Comparison of ENCODE assay signal across 26 cellular contexts in genomic region chr13:90068658-90069057, GRCh38.
DNase-seq lines count a peak whose midpoint lies in the region; ATAC-seq and TF ChIP-seq lines count a peak whose summit lies in the region.
"Had no signal": no experiment of that assay in that cellular context is flagged by ENCODE, and none has a peak within 500 bp of the region (broad histone marks: within the 10 kb centered on the region; RNA-seq: fewer than 3 reads in every experiment).

No MANE protein-coding gene starts in this region.

- H3K4me1 Mint-ChIP-seq in neural progenitor cell = no peaks in the 10 kb centered on the region
- H3K4me1 Mint-ChIP-seq: activated CD4-positive, alpha-beta T cell treated with anti-CD3 and anti-CD28 coated beads, Interleukin-2, amount 10 ng/mL, durations not matched to agents 24 days and 14 days; activated CD8-positive, alpha-beta memory T cell treated with anti-CD3 and anti-CD28 coated beads, Interleukin-2, amount 10 ng/mL, durations not matched to agents 7 days and 5 days; CD4-positive, CD25-positive, alpha-beta regulatory T cell; naive thymus-derived CD8-positive, alpha-beta T cell; T-helper 17 cell had no signal

- H3K27me3 Mint-ChIP-seq in neural progenitor cell (ENCODE audit: insufficient read depth, low read depth) = no peaks in the 10 kb centered on the region
- H3K27me3 Mint-ChIP-seq: activated CD4-positive, alpha-beta T cell treated with anti-CD3 and anti-CD28 coated beads, Interleukin-2, amount 10 ng/mL, durations not matched to agents 24 days and 14 days; activated CD8-positive, alpha-beta memory T cell treated with anti-CD3 and anti-CD28 coated beads, Interleukin-2, amount 10 ng/mL, durations not matched to agents 7 days and 5 days; activated naive CD8-positive, alpha-beta T cell; CD4-positive, CD25-positive, alpha-beta regulatory T cell; naive thymus-derived CD8-positive, alpha-beta T cell; T-helper 17 cell had no signal

- no peak overlapping the region for H3K4me3 Mint-ChIP-seq in neural progenitor cell
- H3K4me3 Mint-ChIP-seq: activated CD4-positive, alpha-beta T cell treated with anti-CD3 and anti-CD28 coated beads, Interleukin-2, amount 10 ng/mL, durations not matched to agents 24 days and 14 days; activated CD8-positive, alpha-beta memory T cell treated with anti-CD3 and anti-CD28 coated beads, Interleukin-2, amount 10 ng/mL, durations not matched to agents 7 days and 5 days; activated naive CD8-positive, alpha-beta T cell; CD4-positive, CD25-positive, alpha-beta regulatory T cell; naive thymus-derived CD8-positive, alpha-beta T cell; T-helper 17 cell had no signal

- no peaks in the 10 kb centered on the region for H3K27me3 ChIP-seq in neural progenitor cell
- H3K27me3 ChIP-seq: dorsolateral prefrontal cortex, right lobe of liver, upper lobe of left lung had no signal

- peak; percentile 72 for ATAC-seq in GM18868 (IDR thresholded peaks at IDR 0.05; ENCODE audit: unreplicated experiment)
- ATAC-seq in GM19467 (IDR thresholded peaks at IDR 0.05; ENCODE audit: unreplicated experiment) = no peak
- no peak for ATAC-seq in HG02642 (IDR thresholded peaks at IDR 0.05; ENCODE audit: poor library complexity, unreplicated experiment)
- ATAC-seq: activated CD8-positive, alpha-beta memory T cell treated with anti-CD3 and anti-CD28 coated beads, Interleukin-2, amount 10 ng/mL, durations not matched to agents 7 days and 5 days; left colon; naive thymus-derived CD8-positive, alpha-beta T cell; right lobe of liver; T-helper 17 cell had no signal

- no peaks in the 10 kb centered on the region for H3K9me3 ChIP-seq in neural progenitor cell (ENCODE audit: low read depth)
- H3K9me3 ChIP-seq: right lobe of liver, upper lobe of left lung had no signal

- H3K36me3 ChIP-seq in neural progenitor cell = no peaks in the 10 kb centered on the region
- H3K36me3 ChIP-seq: right lobe of liver, upper lobe of left lung had no signal

- no peak for TF ChIP-seq CTCF in neural progenitor cell (IDR thresholded peaks at IDR 0.05)
- TF ChIP-seq CTCF in coronary artery (IDR thresholded peaks at IDR 0.05) = no peak

- H3K4me2 ChIP-seq in neural progenitor cell = no peak overlapping the region

- H3K9ac ChIP-seq in neural progenitor cell = no peak overlapping the region
- H3K9ac ChIP-seq: parathyroid adenoma had no signal

- H3K27ac Mint-ChIP-seq in neural progenitor cell = no peak overlapping the region
- H3K27ac Mint-ChIP-seq: activated CD4-positive, alpha-beta T cell treated with anti-CD3 and anti-CD28 coated beads, Interleukin-2, amount 10 ng/mL, durations not matched to agents 24 days and 14 days; activated CD8-positive, alpha-beta memory T cell treated with anti-CD3 and anti-CD28 coated beads, Interleukin-2, amount 10 ng/mL, durations not matched to agents 7 days and 5 days; activated naive CD8-positive, alpha-beta T cell; CD4-positive, CD25-positive, alpha-beta regulatory T cell; naive thymus-derived CD8-positive, alpha-beta T cell; T-helper 17 cell had no signal

- no peaks in the 10 kb centered on the region for H3K79me2 ChIP-seq in neural progenitor cell (ENCODE audit: low read depth)
- H3K79me2 ChIP-seq: parathyroid adenoma had no signal

- peaks cover 4% of the 10 kb centered on the region for H3K9me3 Mint-ChIP-seq in neural progenitor cell

- no peaks in the 10 kb centered on the region for H3K4me1 ChIP-seq in neural progenitor cell
- H3K4me1 ChIP-seq: parathyroid adenoma, right lobe of liver, upper lobe of left lung had no signal

- H3K27ac ChIP-seq in neural progenitor cell (no peak overlapping the region), coronary artery (no peak overlapping the region)
- H3K27ac ChIP-seq: dorsolateral prefrontal cortex, parathyroid adenoma, right lobe of liver, upper lobe of left lung, VCaP had no signal

- no peaks in the 10 kb centered on the region for H4K20me1 ChIP-seq in neural progenitor cell (ENCODE audit: low read depth)

- peaks cover 2% of the 10 kb centered on the region for H3K36me3 Mint-ChIP-seq in neural progenitor cell
- H3K36me3 Mint-ChIP-seq: activated CD8-positive, alpha-beta memory T cell treated with anti-CD3 and anti-CD28 coated beads, Interleukin-2, amount 10 ng/mL, durations not matched to agents 7 days and 5 days; activated naive CD8-positive, alpha-beta T cell; CD4-positive, CD25-positive, alpha-beta regulatory T cell; naive thymus-derived CD8-positive, alpha-beta T cell had no signal

- H3F3A ChIP-seq in neural progenitor cell (ENCODE audit: low read depth) = no peaks in the 10 kb centered on the region

- H3K4me3 ChIP-seq in neural progenitor cell (no peak overlapping the region), coronary artery (no peak overlapping the region)
- H3K4me3 ChIP-seq: dorsolateral prefrontal cortex, right lobe of liver, upper lobe of left lung had no signal

- peak; percentile 100 for DNase-seq in MV-4-11 (lab: John Stamatoyannopoulos, UW)
- peak; percentile 11 for DNase-seq in RPMI8226
- DNase-seq in neural progenitor cell (ENCODE audit: low spot score) = no peak
- no peak for DNase-seq in anterior cingulate cortex (lab: John Stamatoyannopoulos, UW)
- DNase-seq in coronary artery (ENCODE audit: low spot score) = no peak
- DNase-seq: activated CD4-positive, alpha-beta T cell treated with anti-CD3 and anti-CD28 coated beads, Interleukin-2, amount 10 ng/mL, durations not matched to agents 24 days and 14 days; activated CD8-positive, alpha-beta memory T cell treated with anti-CD3 and anti-CD28 coated beads, Interleukin-2, amount 10 ng/mL, durations not matched to agents 7 days and 5 days; CD4-positive, CD25-positive, alpha-beta regulatory T cell; central memory CD4-positive, alpha-beta T cell; dorsolateral prefrontal cortex; GDM1; Karpas-422; left colon; naive thymus-derived CD8-positive, alpha-beta T cell; NCI-H1436 treated with DMSO at 0.1 percent for 48 hours; NCI-H524 treated with DMSO at 0.1 percent for 48 hours; right lobe of liver; SHP77 treated with DMSO at 0.1 percent for 48 hours; T-helper 17 cell; upper lobe of left lung had no signal

- H2AFZ ChIP-seq in neural progenitor cell (replicated peaks) = peak overlapping the region; percentile 26
- H2AFZ ChIP-seq: parathyroid adenoma had no signal

Comparison
In these comparisons a context has a peak if more than half of its experiments do, and no peak if none do; other contexts are left out.
1. DNase-seq: peak in MV-4-11 (single experiment) and RPMI8226 (single experiment); none in neural progenitor cell (single experiment), anterior cingulate cortex (0 of 58) and coronary artery (single experiment).